Comparison of ENCODE assay signal across 20 cellular contexts in the genomic region with DNA sequence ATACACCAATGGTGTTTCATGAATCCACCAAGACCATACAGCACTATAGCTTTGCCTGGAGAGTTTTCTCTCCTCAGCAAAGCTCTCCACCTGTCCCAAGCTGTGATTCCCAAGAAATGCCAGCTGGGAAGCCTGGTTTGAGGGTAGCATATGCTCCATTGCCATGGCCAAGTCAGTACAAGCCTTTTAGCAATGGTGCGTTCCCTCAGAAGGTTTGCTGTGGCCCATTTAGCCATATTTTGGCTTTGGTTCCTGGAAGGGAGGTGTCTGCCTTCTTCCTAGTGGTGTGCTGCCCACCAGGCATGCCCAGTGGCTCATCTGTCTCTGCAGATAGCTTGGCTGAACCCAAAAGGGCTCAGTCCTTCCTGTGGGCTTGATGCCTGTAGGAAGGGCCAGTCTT. TPM values are rescaled to one million over a fixed set of nuclear protein-coding genes. Genes with fewer than 3 reads are reported as not detected.
A peak's percentile ranks its signal among the peaks of the same experiment; 100 is the strongest.
DNase-seq lines count a peak whose midpoint lies in the region; TF ChIP-seq lines count a peak whose summit lies in the region.
"Had no signal": no experiment of that assay in that cellular context is flagged by ENCODE, and none has a peak within 500 bp of the region (broad histone marks: within the 10 kb centered on the region; RNA-seq: fewer than 3 reads in every experiment).

No MANE protein-coding gene starts in this region.

- no peak overlapping the region for H2BK20ac ChIP-seq in H9 (ENCODE audit: low read depth, low read length, poor library complexity, severe bottlenecking)

- peaks cover 0 to 4% (median 2%) of the 10 kb centered on the region in 3 experiments; a peak in 4 of 7 replicates for H3K36me3 Mint-ChIP-seq in H9 (ENCODE audit: insufficient read depth in 1 of 3, low read depth in 3 of 3)

- H2BK15ac ChIP-seq in H9 (ENCODE audit: low read depth, low read length) (0 out of 2 replicates have a peak overlapping the region, but pooled peaks have one; percentile 56), mesenchymal stem cell (ENCODE audit: low read depth, poor library complexity, severe bottlenecking) (no peak overlapping the region)

- H3K4me2 ChIP-seq in BLaER1 treated with 17β-estradiol and CSF1 and Interleukin-3, amounts not matched to agents 10 nM and 100 nM = peak overlapping the region in 7 of 11 experiments; percentile 1 to 96 (median 22); a peak in 10 of 22 replicates
- H3K4me2 ChIP-seq in H9 (ENCODE audit: insufficient read depth, insufficient read length, low read length) (no peak overlapping the region), mesenchymal stem cell (ENCODE audit: low read length, poor library complexity, severe bottlenecking) (no peak overlapping the region)

- H3K4me3 Mint-ChIP-seq in H9 = no peak overlapping the region
- H3K4me3 Mint-ChIP-seq: B cell; CD4-positive, CD25-positive, alpha-beta regulatory T cell; T-helper 17 cell had no signal

- no peak overlapping the region for H3T11ph ChIP-seq in H9 (ENCODE audit: low read length)

- no peaks in the 10 kb centered on the region; the same call in none of the 2 replicates for H3K27me3 Mint-ChIP-seq in H9 (ENCODE audit: low read depth)
- H3K27me3 Mint-ChIP-seq: B cell; CD4-positive, CD25-positive, alpha-beta regulatory T cell; T-helper 17 cell had no signal

- no peaks in the 10 kb centered on the region for H3K9me3 ChIP-seq in BLaER1 treated with 17β-estradiol and CSF1 and Interleukin-3, amounts not matched to agents 10 nM and 100 nM (replicated peaks in 1 of 11)
- H3K9me3 ChIP-seq in H9 (ENCODE audit: control insufficient read depth, low read depth, low read length) = no peaks in the 10 kb centered on the region
- H3K9me3 ChIP-seq in mesenchymal stem cell (ENCODE audit: control insufficient read depth, low read length) = no peaks in the 10 kb centered on the region
- H3K9me3 ChIP-seq in suprapubic skin = no peaks in the 10 kb centered on the region
- H3K9me3 ChIP-seq: HAP-1, SJSA1 had no signal

- no peaks in the 10 kb centered on the region for H3K23me2 ChIP-seq in H9 (ENCODE audit: insufficient read length, low read depth, low read length, poor library complexity, severe bottlenecking)

- H3K4ac ChIP-seq in H9 (ENCODE audit: low read depth, low read length) (no peak overlapping the region), mesenchymal stem cell (ENCODE audit: low read depth in 1 of 2, low read length in 2 of 2) (no peak overlapping the region)

- no CpG with 5 or more reads among the region's 1 CpG for WGBS in H9 (ENCODE audit: extremely low coverage, insufficient read length, low lambda C conversion rate)
- 100% methylated on average over 1 of the region's 1 CpG for WGBS in mesenchymal stem cell
- WGBS in suprapubic skin = 100% methylated on average over 1 of the region's 1 CpG

- in situ Hi-C loops in ACHN (cut with HindIII; ENCODE audit: low pct_ligation_motif_present, low pct_unique_long_range_greater_than_20kb, low sequenced_read_pairs) = no loop called here

- H3K14ac ChIP-seq in H9 (ENCODE audit: insufficient read depth, low read length) (no peak overlapping the region; the same call in 1 of the 2 replicates), mesenchymal stem cell (ENCODE audit: low read length in 2 of 2) (peak overlapping the region in 1 of 2 experiments; percentile 1)

- no peak overlapping the region for H2BK5ac ChIP-seq in H9 (ENCODE audit: insufficient read length, low read length)
- no peak overlapping the region for H2BK5ac ChIP-seq in mesenchymal stem cell (ENCODE audit: low read depth, low read length, poor library complexity, severe bottlenecking)

- TF ChIP-seq EP300 in suprapubic skin (IDR thresholded peaks at IDR 0.05) = no peak

- H2BK12ac ChIP-seq in H9 (ENCODE audit: insufficient read length, low read depth, low read length) (no peak overlapping the region), mesenchymal stem cell (ENCODE audit: low read length in 2 of 2) (no peak overlapping the region)

- H3K18ac ChIP-seq in H9 (ENCODE audit: insufficient read length, low read depth, low read length) (no peak overlapping the region), mesenchymal stem cell (ENCODE audit: low read depth in 1 of 2, low read length in 2 of 2) (no peak overlapping the region)

- no peak overlapping the region for H3K23ac ChIP-seq in H9 (ENCODE audit: insufficient read length, low read depth, low read length)
- H3K23ac ChIP-seq in mesenchymal stem cell (ENCODE audit: low read length in 2 of 2) = no peak overlapping the region

- H3K4me1 ChIP-seq in BLaER1 treated with 17β-estradiol and CSF1 and Interleukin-3, amounts not matched to agents 10 nM and 100 nM = peaks cover 36 to 82% (median 70%) of the 10 kb centered on the region in 10 experiments
- H3K4me1 ChIP-seq in H9 (ENCODE audit: insufficient read depth, low read length) (peaks cover 20% of the 10 kb centered on the region), mesenchymal stem cell (ENCODE audit: control insufficient read depth, insufficient read depth, low read depth, low read length) (peaks cover 19% of the 10 kb centered on the region), suprapubic skin (peaks cover 10% of the 10 kb centered on the region)

- no peak overlapping the region for H4K5ac ChIP-seq in H9 (ENCODE audit: insufficient read length, low read depth, low read length)

- no peak for TF ChIP-seq CTCF in H9 (conservative IDR thresholded peaks at IDR 0.05)
- no peak for TF ChIP-seq CTCF in suprapubic skin (IDR thresholded peaks at IDR 0.05)

- H2BK120ac ChIP-seq in H9 (ENCODE audit: low read depth, low read length, poor library complexity, severe bottlenecking) (no peak overlapping the region), mesenchymal stem cell (ENCODE audit: low read depth, low read length) (no peak overlapping the region)

- H4K8ac ChIP-seq in H9 (replicated peaks; ENCODE audit: insufficient read length, low read depth, low read length) (no peak overlapping the region), mesenchymal stem cell (ENCODE audit: low read length) (peak overlapping the region; percentile 14)

- 0 out of 22 replicates have a peak overlapping the region, but pooled peaks of 1 of the 11 experiments have one; percentile 26 for H3K27ac ChIP-seq in BLaER1 treated with 17β-estradiol and CSF1 and Interleukin-3, amounts not matched to agents 10 nM and 100 nM
- H3K27ac ChIP-seq in H9 (ENCODE audit: insufficient read length, low read depth, low read length) = no peak overlapping the region
- no peak overlapping the region for H3K27ac ChIP-seq in mesenchymal stem cell (ENCODE audit: low read length, poor library complexity, severe bottlenecking)
- no peak overlapping the region for H3K27ac ChIP-seq in suprapubic skin
- H3K27ac ChIP-seq: SJSA1 had no signal

- TF ChIP-seq POLR2A in suprapubic skin (IDR thresholded peaks at IDR 0.05) = no peak

- H3K27me3 ChIP-seq in BLaER1 treated with 17β-estradiol and CSF1 and Interleukin-3, amounts not matched to agents 10 nM and 100 nM = no peaks in the 10 kb centered on the region
- H3K27me3 ChIP-seq in H9 (ENCODE audit: insufficient read depth, low read length) (no peaks in the 10 kb centered on the region), mesenchymal stem cell (ENCODE audit: control insufficient read depth in 1 of 2, insufficient read depth in 1 of 2, low read length in 2 of 2) (no peaks in the 10 kb centered on the region), suprapubic skin (no peaks in the 10 kb centered on the region)
- H3K27me3 ChIP-seq: SJSA1 had no signal

- H4K20me1 ChIP-seq in BLaER1 treated with 17β-estradiol and CSF1 and Interleukin-3, amounts not matched to agents 10 nM and 100 nM = peaks cover 15 to 100% (median 75%) of the 10 kb centered on the region in 11 experiments; a peak in 21 of 22 replicates
- no peaks in the 10 kb centered on the region for H4K20me1 ChIP-seq in H9 (ENCODE audit: control insufficient read depth, insufficient read depth, insufficient read length)

- no peak overlapping the region for H3K56ac ChIP-seq in H9 (ENCODE audit: insufficient read length, low read depth, low read length)

- H3K4me3 ChIP-seq in BLaER1 treated with 17β-estradiol and CSF1 and Interleukin-3, amounts not matched to agents 10 nM and 100 nM = no peak overlapping the region
- H3K4me3 ChIP-seq in mesenchymal stem cell (ENCODE audit: insufficient read depth in 1 of 2, low read depth in 1 of 2, low read length in 2 of 2) (no peak overlapping the region), suprapubic skin (no peak overlapping the region)
- H3K4me3 ChIP-seq: HAP-1, SJSA1 had no signal

- H3K9me3 Mint-ChIP-seq in H9 = no peaks in the 10 kb centered on the region
- H3K9me3 Mint-ChIP-seq: CD4-positive, CD25-positive, alpha-beta regulatory T cell had no signal

- H3K9ac ChIP-seq in BLaER1 treated with 17β-estradiol and CSF1 and Interleukin-3, amounts not matched to agents 10 nM and 100 nM = no peak overlapping the region
- H3K9ac ChIP-seq in H9 (ENCODE audit: extremely low read depth, insufficient read length, low read length) (no peak overlapping the region), mesenchymal stem cell (ENCODE audit: low read length) (no peak overlapping the region)

- DNase-seq in H9 (no peak), NCI-H446 treated with DMSO at 0.1 percent for 48 hours (lab: John Stamatoyannopoulos, UW) (peak; percentile 9), mesenchymal stem cell (no peak), suprapubic skin (ENCODE audit: low spot score in 2 of 2) (no peak), ACHN (no peak)
- no peak for DNase-seq in activated T-cell treated with anti-CD3 and anti-CD28 coated beads, Interleukin-2, amount 50 U/mL, for 1 hour
- DNase-seq: CD4-positive, CD25-positive, alpha-beta regulatory T cell; COR-L47; EL; KBM-7; NCI-H1092; NCI-H1436; NCI-H2029; NCI-H526; OCI-M1; T-helper 17 cell had no signal

- peaks cover 3% of the 10 kb centered on the region; the same call in 1 of the 2 replicates for H3K79me2 ChIP-seq in H9 (ENCODE audit: insufficient read depth, low read length)

- peaks cover 5 to 54% (median 24%) of the 10 kb centered on the region in 11 experiments; a peak in 16 of 22 replicates for H3K36me3 ChIP-seq in BLaER1 treated with 17β-estradiol and CSF1 and Interleukin-3, amounts not matched to agents 10 nM and 100 nM
- H3K36me3 ChIP-seq in mesenchymal stem cell (ENCODE audit: control insufficient read depth in 1 of 2, insufficient read depth in 2 of 2, low read depth in 1 of 2, low read length in 2 of 2) = peaks cover 14 to 15% of the 10 kb centered on the region in 2 experiments
- H3K36me3 ChIP-seq in suprapubic skin = no peaks in the 10 kb centered on the region
- H3K36me3 ChIP-seq: HAP-1 had no signal

- no peak overlapping the region for H2AK5ac ChIP-seq in H9 (ENCODE audit: insufficient read length, low read length)
- peak overlapping the region; percentile 69 for H2AK5ac ChIP-seq in mesenchymal stem cell (ENCODE audit: low read length, severe bottlenecking)

- H3K79me1 ChIP-seq in H9 (ENCODE audit: insufficient read depth, low read depth, low read length, poor library complexity, severe bottlenecking) (no peaks in the 10 kb centered on the region), mesenchymal stem cell (replicated peaks; ENCODE audit: low read length, poor library complexity, severe bottlenecking) (peaks cover 35% of the 10 kb centered on the region)

- H3K27ac Mint-ChIP-seq in H9 = no peak overlapping the region
- H3K27ac Mint-ChIP-seq: B cell; CD4-positive, CD25-positive, alpha-beta regulatory T cell; T-helper 17 cell had no signal

- peaks cover 50% of the 10 kb centered on the region in 2 experiments for H3K4me1 Mint-ChIP-seq in H9

- H2AFZ ChIP-seq in H9 (ENCODE audit: low read length) (no peak overlapping the region), mesenchymal stem cell (ENCODE audit: low read depth, low read length) (no peak overlapping the region)

- no peak overlapping the region for H4K91ac ChIP-seq in H9 (ENCODE audit: insufficient read length, low read depth, low read length)
- no peak overlapping the region for H4K91ac ChIP-seq in mesenchymal stem cell (ENCODE audit: low read length)

RNA-seq across cellular contexts. Expression of gene GALNT2, which starts 32.4 kb away (rescaled TPM):
- 56.1 and 57.6 TPM in 2 replicates for total RNA-seq in H9 (2021)
- polyA plus RNA-seq in mesenchymal stem cell (2013, experiment 1 of 2) = 128 TPM
- 130 TPM for polyA plus RNA-seq in mesenchymal stem cell (2013, experiment 2 of 2)
- 10 to 100 TPM; 24.1 to 40.2 (median 36.4) TPM for total RNA-seq in suprapubic skin

Comparison
In these comparisons a context has a peak if more than half of its experiments do, and no peak if none do; other contexts are left out.
1. H3K4me2 ChIP-seq: peak in BLaER1 treated with 17β-estradiol and CSF1 and Interleukin-3, amounts not matched to agents 10 nM and 100 nM (7 of 11); none in H9 (single experiment) and mesenchymal stem cell (single experiment).